ENCODE assay signal across 9 cellular contexts in the genomic region with DNA sequence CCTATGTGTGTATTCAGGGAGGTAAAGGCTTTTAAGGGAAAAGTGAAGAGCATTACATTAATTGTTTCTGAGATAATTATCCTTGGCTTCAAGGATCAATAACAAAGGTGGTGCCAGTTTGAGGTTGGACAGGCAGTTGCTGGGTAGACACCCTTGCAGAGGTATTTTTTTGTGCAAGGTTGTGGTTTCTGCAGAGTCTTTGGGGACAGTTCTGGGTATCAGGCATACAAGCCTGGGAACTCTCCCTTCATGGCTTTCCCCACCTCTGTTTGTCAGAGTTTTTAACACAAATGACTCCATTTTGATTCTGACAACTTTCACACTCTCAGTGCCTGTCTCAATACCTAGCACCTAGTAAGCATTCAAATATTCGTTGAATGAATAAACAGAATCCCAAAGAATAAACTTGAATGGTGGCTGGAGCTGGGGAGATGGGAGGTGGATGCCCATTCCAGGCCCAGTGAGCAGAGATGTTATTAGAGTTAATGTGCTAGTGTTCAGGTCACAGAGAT.
"Had no signal": no experiment of that assay in that cellular context is flagged by ENCODE, and none has a peak within 500 bp of the region (broad histone marks: within the 10 kb centered on the region; RNA-seq: fewer than 3 reads in every experiment).

No MANE protein-coding gene starts in this region.

- H2AFZ ChIP-seq: GM23338 had no signal

- H3K4me2 ChIP-seq: GM23338 had no signal

- DNase-seq: H9, HCEC 1CT, IMR-90, KG1 had no signal

- H3K4me3 ChIP-seq: GM23338, K562 had no signal

- FAIRE-seq: H1, H54, HTR-8/SVneo, K562 had no signal

- ATAC-seq: GM23338, K562 had no signal
